Comparison of ENCODE assay signal across 9 cellular contexts in genomic region chr1:11690669-11691301, GRCh38. TPM values are rescaled to one million over a fixed set of nuclear protein-coding genes. Genes with fewer than 3 reads are reported as not detected.
DNase-seq lines count a peak whose midpoint lies in the region; ATAC-seq and TF ChIP-seq lines count a peak whose summit lies in the region.
"Had no signal": no experiment of that assay in that cellular context is flagged by ENCODE, and none has a peak within 500 bp of the region (broad histone marks: within the 10 kb centered on the region; RNA-seq: fewer than 3 reads in every experiment).

No MANE protein-coding gene starts in this region.

- TF ChIP-seq CTCF in epithelial cell of proximal tubule (conservative IDR thresholded peaks at IDR 0.05; ENCODE audit: low read depth, low read length) (no peak), progenitor cell of endocrine pancreas (IDR thresholded peaks at IDR 0.05; ENCODE audit: unreplicated experiment) (no peak), osteoblast (IDR thresholded peaks at IDR 0.05; ENCODE audit: extremely low read depth, low read depth, low read length) (no peak)

- H3K27ac Mint-ChIP-seq in progenitor cell of endocrine pancreas: peak overlapping the region; percentile 99

- WGBS in GM23248 (ENCODE audit: low coverage in 1 of 2, low lambda C conversion rate in 2 of 2, missing lambda C conversion rate in 2 of 2), 2 experiments: 8 to 10% methylated on average over 28 to 52 of the region's 54 CpGs

- H3K9me3 Mint-ChIP-seq in progenitor cell of endocrine pancreas (ENCODE audit: low read depth): no peaks in the 10 kb centered on the region

- in situ Hi-C loops in GM23248 (cut with MboI): no loop called here

- H3K4me1 ChIP-seq in GM23248 (ENCODE audit: insufficient read depth): peaks cover 13% of the 10 kb centered on the region
- H3K4me1 ChIP-seq in osteoblast (ENCODE audit: insufficient read depth, low read length): peaks cover 12% of the 10 kb centered on the region

- H3K4me3 ChIP-seq in GM23248: peak overlapping the region; percentile 38; the same call in 1 of the 2 replicates
- H3K4me3 ChIP-seq in epithelial cell of proximal tubule (ENCODE audit: low read depth, low read length): peak overlapping the region; percentile 19
- no peak overlapping the region for H3K4me3 ChIP-seq in osteoblast (ENCODE audit: insufficient read depth, low read length)

- H4K20me1 ChIP-seq in GM23248 (ENCODE audit: insufficient read depth): no peaks in the 10 kb centered on the region
- H4K20me1 ChIP-seq in osteoblast (ENCODE audit: insufficient read depth, low read length): peaks cover 4% of the 10 kb centered on the region

- H3K9ac ChIP-seq in GM23248: no peak overlapping the region

- no peak overlapping the region for H2AFZ ChIP-seq in GM23248
- no peak overlapping the region for H2AFZ ChIP-seq in osteoblast (ENCODE audit: low read length)

- H3K27ac ChIP-seq in GM23248 (no peak overlapping the region), osteoblast (ENCODE audit: low read depth, low read length) (no peak overlapping the region)

- no peak for DNase-seq in GM23248
- DNase-seq in NCI-H510A treated with DMSO at 0.1 percent for 48 hours (lab: John Stamatoyannopoulos, UW): peak; percentile 90
- DNase-seq in epithelial cell of proximal tubule (ENCODE audit: low read depth): no peak
- peak; percentile 70 for DNase-seq in progenitor cell of endocrine pancreas (ENCODE audit: low spot score, unreplicated experiment)
- no peak for DNase-seq in osteoblast (ENCODE audit: insufficient read length, low spot score, missing footprints)
- no peak for DNase-seq in iPS-NIHi7 (ENCODE audit: extremely low spot score)
- DNase-seq: cerebellar nuclear complex had no signal

- peaks cover 24% of the 10 kb centered on the region for H3K27me3 Mint-ChIP-seq in progenitor cell of endocrine pancreas

- no peak for ATAC-seq in HG02623 (IDR thresholded peaks at IDR 0.05; ENCODE audit: unreplicated experiment)
- no peak for ATAC-seq in activated CD4-positive, CD25-positive, alpha-beta regulatory T cell treated with anti-CD3 and anti-CD28 coated beads, Interleukin-2, amount 50 U/mL, for 24 hours

- H3K4me3 Mint-ChIP-seq in progenitor cell of endocrine pancreas (ENCODE audit: low read depth): peak overlapping the region; percentile 90

- no peaks in the 10 kb centered on the region for H3K79me2 ChIP-seq in GM23248 (ENCODE audit: insufficient read depth)
- H3K79me2 ChIP-seq in osteoblast (ENCODE audit: insufficient read depth, low read length): no peaks in the 10 kb centered on the region

- H3F3A ChIP-seq in GM23248 (ENCODE audit: insufficient read depth): no peaks in the 10 kb centered on the region

- H3K4me1 Mint-ChIP-seq in progenitor cell of endocrine pancreas (ENCODE audit: low read depth): peaks cover 9% of the 10 kb centered on the region

- H3K4me2 ChIP-seq in GM23248 (ENCODE audit: unreplicated experiment): peak overlapping the region; percentile 49
- H3K4me2 ChIP-seq in osteoblast (ENCODE audit: insufficient read depth, low read length): no peak overlapping the region

- H3K27me3 ChIP-seq in GM23248 (replicated peaks; ENCODE audit: insufficient read depth) (peaks cover 23% of the 10 kb centered on the region), osteoblast (ENCODE audit: insufficient read depth, low read length) (peaks cover 57% of the 10 kb centered on the region)

- H3K36me3 Mint-ChIP-seq in progenitor cell of endocrine pancreas (ENCODE audit: insufficient read depth): no peaks in the 10 kb centered on the region

- no peaks in the 10 kb centered on the region for H3K9me3 ChIP-seq in GM23248 (ENCODE audit: low read depth)
- H3K9me3 ChIP-seq in osteoblast (ENCODE audit: low read depth, low read length): no peaks in the 10 kb centered on the region

- H3K36me3 ChIP-seq in GM23248 (ENCODE audit: low read depth) (no peaks in the 10 kb centered on the region), osteoblast (ENCODE audit: insufficient read depth, low read length) (no peaks in the 10 kb centered on the region)

- H3K9me2 ChIP-seq in GM23248 (ENCODE audit: insufficient read depth): no peaks in the 10 kb centered on the region

RNA-seq across cellular contexts. Expression of gene DRAXIN, which starts 0.7 kb away (rescaled TPM):
- 0.11 TPM in 1 of 2 replicates, not detected in the other for total RNA-seq in GM23248 (2014; rRNA removed; shearing (Covaris generic))
- 0.04 and 0.06 TPM in 2 replicates for polyA plus RNA-seq in GM23248 (2016; fragmentation: Nextera tagmentation; extraction: Ambion mirVana)
- total RNA-seq in epithelial cell of proximal tubule (under 0.01 and 0.12 TPM in 2 replicates), progenitor cell of endocrine pancreas (2.8 and 3.2 TPM in 2 replicates), osteoblast (under 0.01 TPM in 2 replicates)

RNA-seq across cellular contexts. Expression of gene MAD2L2, which starts 9.8 kb away (rescaled TPM):
- total RNA-seq in GM23248 (2014; rRNA removed; shearing (Covaris generic)): 54.5 and 61.2 TPM in 2 replicates
- 67.8 and 70.6 TPM in 2 replicates for polyA plus RNA-seq in GM23248 (2016; fragmentation: Nextera tagmentation; extraction: Ambion mirVana)
- total RNA-seq in epithelial cell of proximal tubule (89.4 and 127 TPM in 2 replicates), progenitor cell of endocrine pancreas (105 and 113 TPM in 2 replicates), osteoblast (20.6 and 22.7 TPM in 2 replicates)

RNA-seq across cellular contexts. Expression of gene FBXO6, which starts 26.8 kb away (rescaled TPM):
- total RNA-seq in GM23248 (2014; rRNA removed; shearing (Covaris generic)): 9.4 and 10.9 TPM in 2 replicates
- polyA plus RNA-seq in GM23248 (2016; fragmentation: Nextera tagmentation; extraction: Ambion mirVana): 11.8 TPM in 2 replicates
- total RNA-seq in epithelial cell of proximal tubule (6.3 and 6.9 TPM in 2 replicates), progenitor cell of endocrine pancreas (2.4 and 3.8 TPM in 2 replicates), osteoblast (8.7 and 8.8 TPM in 2 replicates)

RNA-seq across cellular contexts. Expression of gene FBXO44, which starts 36.1 kb away (rescaled TPM):
- total RNA-seq in GM23248 (2014; rRNA removed; shearing (Covaris generic)): 16.6 and 20.6 TPM in 2 replicates
- 17.8 and 19.4 TPM in 2 replicates for polyA plus RNA-seq in GM23248 (2016; fragmentation: Nextera tagmentation; extraction: Ambion mirVana)
- 8.0 and 13.7 TPM in 2 replicates for total RNA-seq in epithelial cell of proximal tubule
- total RNA-seq in progenitor cell of endocrine pancreas: 19.1 and 21.5 TPM in 2 replicates
- 14.4 and 16.3 TPM in 2 replicates for total RNA-seq in osteoblast

RNA-seq across cellular contexts. Expression of gene FBXO2, which starts 36.6 kb away (rescaled TPM):
- 1.1 and 3.7 TPM in 2 replicates for total RNA-seq in GM23248 (2014; rRNA removed; shearing (Covaris generic))
- 0.32 and 0.54 TPM in 2 replicates for polyA plus RNA-seq in GM23248 (2016; fragmentation: Nextera tagmentation; extraction: Ambion mirVana)
- total RNA-seq in epithelial cell of proximal tubule: 0.51 and 6.5 TPM in 2 replicates
- total RNA-seq in progenitor cell of endocrine pancreas: 5.6 and 6.3 TPM in 2 replicates
- 0.29 and 0.36 TPM in 2 replicates for total RNA-seq in osteoblast

Comparison
In these comparisons a context has a peak if more than half of its experiments do, and no peak if none do; other contexts are left out.
1. DNase-seq: peak in NCI-H510A treated with DMSO at 0.1 percent for 48 hours (single experiment) and progenitor cell of endocrine pancreas (single experiment); none in GM23248 (single experiment), epithelial cell of proximal tubule (single experiment), osteoblast (single experiment) and iPS-NIHi7 (single experiment).